22 cellular contexts compared by ENCODE assay signal in the genomic region with DNA sequence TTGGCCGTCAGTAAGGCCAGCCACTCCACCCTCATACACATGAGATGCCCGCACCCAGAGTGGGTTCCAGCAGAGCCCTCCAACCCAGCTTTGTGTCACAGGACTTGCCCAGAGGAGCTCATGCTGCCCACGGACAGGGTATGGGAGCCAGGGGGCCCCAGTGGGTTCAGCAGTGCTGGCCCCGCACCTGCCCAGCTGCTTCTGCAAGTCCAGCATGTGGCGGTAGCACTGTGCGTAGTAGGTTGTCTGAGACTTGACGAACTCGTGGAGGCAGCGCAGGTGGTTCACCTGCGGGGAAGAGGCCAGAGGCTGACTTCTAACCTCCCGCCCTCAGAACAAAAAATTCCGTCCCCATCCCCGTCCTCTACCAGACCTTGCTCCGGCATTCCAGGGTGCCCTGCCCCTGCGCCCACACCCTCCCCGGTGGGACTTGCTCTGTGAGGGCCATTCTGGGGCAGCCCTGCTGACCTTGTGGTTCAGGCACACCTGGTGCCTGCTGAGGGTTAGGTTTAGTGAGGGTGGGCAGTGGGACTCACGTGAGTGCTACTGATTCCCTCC. TPM values are rescaled to one million over a fixed set of nuclear protein-coding genes. Genes with fewer than 3 reads are reported as not detected.
DNase-seq lines count a peak whose midpoint lies in the region; ATAC-seq and TF ChIP-seq lines count a peak whose summit lies in the region.
"Had no signal": no experiment of that assay in that cellular context is flagged by ENCODE, and none has a peak within 500 bp of the region (broad histone marks: within the 10 kb centered on the region; RNA-seq: fewer than 3 reads in every experiment).

No MANE protein-coding gene starts in this region.

- H3K9me3 Mint-ChIP-seq in endodermal cell, result no peaks in the 10 kb centered on the region
- H3K9me3 Mint-ChIP-seq: CD8-positive, alpha-beta T cell had no signal

- no peak overlapping the region for H3K4me3 Mint-ChIP-seq in endodermal cell
- H3K4me3 Mint-ChIP-seq: CD8-positive, alpha-beta T cell had no signal

- DNase-seq in Right ventricle myocardium superior (peak; percentile 24), cardiac septum (ENCODE audit: low spot score) (no peak), endodermal cell (peak; percentile 47), osteoblast (ENCODE audit: insufficient read length, low spot score, missing footprints) (peak; percentile 11), aorta (no peak)
- no peak for DNase-seq in activated CD8-positive, alpha-beta memory T cell treated with anti-CD3 and anti-CD28 coated beads, Interleukin-2, amount 50 U/mL, for 48 hours
- DNase-seq: AML-193; C1 segment of cervical spinal cord; Calu3; CD8-positive, alpha-beta T cell; NCI-H1092 treated with DMSO at 0.1 percent for 48 hours; NCI-H1436 treated with DMSO at 0.1 percent for 48 hours; NCI-H1930; NCI-H510A; NCI-H748 treated with DMSO at 0.1 percent for 48 hours; NK-92 treated with Interleukin-12 subunit alpha and Interleukin-12 subunit beta, amount 100 ng/mL, for 24 hours had no signal

- no peak for TF ChIP-seq POLR2A in GM18505 (IDR thresholded peaks at IDR 0.05; ENCODE audit: borderline replicate concordance, extremely low read depth, insufficient read depth, insufficient read length)

- ATAC-seq in Right ventricle myocardium superior (ENCODE audit: poor library complexity) (no peak), HG02763 (IDR thresholded peaks at IDR 0.05; ENCODE audit: unreplicated experiment) (no peak), GM18505 (IDR thresholded peaks at IDR 0.05; ENCODE audit: unreplicated experiment) (no peak), aorta (ENCODE audit: low FRiP score) (no peak)
- ATAC-seq: CD8-positive, alpha-beta T cell had no signal

- H3K4me3 ChIP-seq in endodermal cell (ENCODE audit: low read length), result no peak overlapping the region
- no peak overlapping the region for H3K4me3 ChIP-seq in osteoblast (ENCODE audit: insufficient read depth, low read length)
- no peak overlapping the region for H3K4me3 ChIP-seq in aorta (ENCODE audit: low read length in 2 of 2)
- H3K4me3 ChIP-seq: SJSA1 had no signal

- H3K27ac ChIP-seq in endodermal cell (ENCODE audit: low read depth, low read length) (no peak overlapping the region), osteoblast (ENCODE audit: low read depth, low read length) (no peak overlapping the region), aorta (ENCODE audit: low read depth in 1 of 2, low read length in 2 of 2) (no peak overlapping the region)
- H3K27ac ChIP-seq: 22Rv1, HL-60, KMS-11, SJSA1 had no signal

- intact Hi-C loops in Right ventricle myocardium superior (cut with DNase I), result no loop called here
- intact Hi-C loops in cardiac septum (cut with DNase I), result loop anchor here (5.0 kb wide), 1 partner anchor 62 kb away; a partner anchor contains a TSS
- intact Hi-C loops in aorta (cut with DNase I), result loop anchor here in 1 of 2 donors (5.0 to 10.0 kb wide), 2 partner anchors 62 to 155 kb away; a partner anchor contains a TSS

- peaks cover 38% of the 10 kb centered on the region for H3K36me3 Mint-ChIP-seq in endodermal cell (ENCODE audit: low read depth)

- peaks cover 3% of the 10 kb centered on the region for H4K20me1 ChIP-seq in osteoblast (ENCODE audit: insufficient read depth, low read length)

- TF ChIP-seq CTCF in endodermal cell (conservative IDR thresholded peaks at IDR 0.05) (no peak), osteoblast (IDR thresholded peaks at IDR 0.05; ENCODE audit: extremely low read depth, low read depth, low read length) (no peak)

- WGBS in endodermal cell (ENCODE audit: insufficient coverage in 1 of 2, insufficient read length in 1 of 2), 2 experiments, result 94 to 96% methylated on average over 6 to 17 of the region's 17 CpGs
- WGBS in aorta, 2 donors, result 87 to 91% methylated on average over 17 of the region's 17 CpGs

- H3K4me1 ChIP-seq in endodermal cell (ENCODE audit: control insufficient read depth, insufficient read depth, low read length) (no peaks in the 10 kb centered on the region), osteoblast (ENCODE audit: insufficient read depth, low read length) (peaks cover 4% of the 10 kb centered on the region), aorta (ENCODE audit: control insufficient read depth in 1 of 2, insufficient read depth in 2 of 2, low read length in 2 of 2) (no peaks in the 10 kb centered on the region)
- H3K4me1 ChIP-seq: SJSA1 had no signal

- H3K36me3 ChIP-seq in endodermal cell (ENCODE audit: control insufficient read depth, insufficient read depth, low read length) (peaks cover 44% of the 10 kb centered on the region), osteoblast (ENCODE audit: insufficient read depth, low read length) (peaks cover 28% of the 10 kb centered on the region), aorta (ENCODE audit: control insufficient read depth in 1 of 2, insufficient read depth in 2 of 2, low read length in 1 of 2) (peaks cover 0 to 6% of the 10 kb centered on the region in 2 donors)

- no peaks in the 10 kb centered on the region for H3K9me3 ChIP-seq in endodermal cell (ENCODE audit: control insufficient read depth, low read length)
- no peaks in the 10 kb centered on the region for H3K9me3 ChIP-seq in osteoblast (ENCODE audit: low read depth, low read length)
- no peaks in the 10 kb centered on the region for H3K9me3 ChIP-seq in aorta (ENCODE audit: control insufficient read depth, low read length)
- H3K9me3 ChIP-seq: SJSA1 had no signal

- no peaks in the 10 kb centered on the region for H3K27me3 Mint-ChIP-seq in endodermal cell (ENCODE audit: insufficient read depth)

- H2AFZ ChIP-seq in osteoblast (ENCODE audit: low read length), result no peak overlapping the region

- no peak overlapping the region for H3K9ac ChIP-seq in endodermal cell (ENCODE audit: extremely low read depth, low read length, poor library complexity, severe bottlenecking)
- H3K9ac ChIP-seq: KMS-11 had no signal

- H3K4me1 Mint-ChIP-seq in endodermal cell, result no peaks in the 10 kb centered on the region

- H3K79me2 ChIP-seq in osteoblast (ENCODE audit: insufficient read depth, low read length), result no peaks in the 10 kb centered on the region

- H3K27ac Mint-ChIP-seq in endodermal cell, result no peak overlapping the region
- H3K27ac Mint-ChIP-seq: CD8-positive, alpha-beta T cell had no signal

- H3K4me2 ChIP-seq in osteoblast (ENCODE audit: insufficient read depth, low read length), result no peak overlapping the region
- H3K4me2 ChIP-seq: KMS-11 had no signal

- no peaks in the 10 kb centered on the region for H3K27me3 ChIP-seq in endodermal cell (ENCODE audit: control insufficient read depth, insufficient read depth, low read length, poor library complexity, severe bottlenecking)
- no peaks in the 10 kb centered on the region for H3K27me3 ChIP-seq in osteoblast (ENCODE audit: insufficient read depth, low read length)
- H3K27me3 ChIP-seq in aorta (ENCODE audit: control insufficient read depth in 1 of 2, insufficient read depth in 2 of 2, low read length in 1 of 2), result no peaks in the 10 kb centered on the region
- H3K27me3 ChIP-seq: SJSA1 had no signal

RNA-seq across cellular contexts. Expression of a gene that starts 18.5 kb away (rescaled TPM):
- total RNA-seq in Right ventricle myocardium superior (30.8 TPM), cardiac septum (40.6 TPM), endodermal cell (10 to 100 TPM; 86.9 to 98.1 TPM), osteoblast (37.3 and 38.6 TPM in 2 replicates), aorta (100 to 1,000 TPM in 1 of 2 donors, 10 to 100 TPM in 1; 64.9 to 107 TPM)
- 82.3 TPM for polyA plus RNA-seq in endodermal cell (2013, experiment 1 of 2)
- polyA plus RNA-seq in endodermal cell (2013, experiment 2 of 2), result 77.3 TPM
- 100 to 1,000 TPM in 1 of 2 donors, 10 to 100 TPM in 1; 34.4 to 232 TPM for polyA plus RNA-seq in aorta

RNA-seq across cellular contexts. Expression of a gene that starts 26.8 kb away (rescaled TPM):
- total RNA-seq in Right ventricle myocardium superior, result 32.8 TPM
- 39.3 TPM for total RNA-seq in cardiac septum
- total RNA-seq in endodermal cell, result 10 to 100 TPM; 41.4 to 41.5 TPM
- 23.0 TPM for polyA plus RNA-seq in endodermal cell (2013, experiment 1 of 2)
- 17.8 TPM for polyA plus RNA-seq in endodermal cell (2013, experiment 2 of 2)
- total RNA-seq in osteoblast, result 21.2 and 22.4 TPM in 2 replicates
- 10 to 100 TPM; 21.8 to 28.3 TPM for total RNA-seq in aorta
- 10 to 100 TPM in 1 of 2 donors, 1 to 10 TPM in 1; 8.5 to 32.3 TPM for polyA plus RNA-seq in aorta

Comparison
In these comparisons a context has a peak if more than half of its experiments do, and no peak if none do; other contexts are left out.
1. DNase-seq: peak in Right ventricle myocardium superior (single experiment), endodermal cell (single experiment) and osteoblast (single experiment); none in cardiac septum (single experiment), activated CD8-positive, alpha-beta memory T cell treated with anti-CD3 and anti-CD28 coated beads, Interleukin-2, amount 50 U/mL, for 48 hours (single experiment) and aorta (0 of 2).